Comparison of ENCODE assay signal across 8 cellular contexts in genomic region chr18:62523255-62523588, GRCh38. TPM values are rescaled to one million over a fixed set of nuclear protein-coding genes. Genes with fewer than 3 reads are reported as not detected.
DNase-seq lines count a peak whose midpoint lies in the region; FAIRE-seq and TF ChIP-seq lines count a peak whose summit lies in the region.
"Had no signal": no experiment of that assay in that cellular context is flagged by ENCODE, and none has a peak within 500 bp of the region (broad histone marks: within the 10 kb centered on the region; RNA-seq: fewer than 3 reads in every experiment).

No MANE protein-coding gene starts in this region.

- DNase-seq in HAP-1 (ENCODE audit: low spot score in 2 of 2) (no peak), kidney (no peak), suprapubic skin (ENCODE audit: low spot score in 2 of 2) (no peak), amygdala (lab: John Stamatoyannopoulos, UW) (no peak), NCI-H1092 (lab: John Stamatoyannopoulos, UW) (no peak)
- DNase-seq in activated CD4-positive, alpha-beta memory T cell treated with anti-CD3 and anti-CD28 coated beads, Interleukin-2, amount 10 ng/mL, durations not matched to agents 7 days and 5 days, result no peak
- DNase-seq in effector CD4-positive, alpha-beta T cell, result no peak

- CTCF ChIA-PET in activated CD4-positive, alpha-beta memory T cell treated with anti-CD3 and anti-CD28 coated beads, Interleukin-2, amount 10 ng/mL, durations not matched to agents 7 days and 5 days (lab: Charles Lee), result interaction anchor here (1.0 to 2.8 kb wide), 7 partner anchors 11 to 199 kb away, joined by 3 to 24 read pairs (median 7); no protein-coding TSS in a partner anchor

- peaks cover 50% of the 10 kb centered on the region for H3K36me3 Mint-ChIP-seq in activated CD4-positive, alpha-beta memory T cell treated with anti-CD3 and anti-CD28 coated beads, Interleukin-2, amount 10 ng/mL, durations not matched to agents 7 days and 5 days (ENCODE audit: low read depth)
- H3K36me3 Mint-ChIP-seq: type B pancreatic cell had no signal

- intact Hi-C loops in kidney (cut with DNase I), result no loop called here

- no peak for TF ChIP-seq EP300 in suprapubic skin (IDR thresholded peaks at IDR 0.05)

- H3K27me3 ChIP-seq in HAP-1 (ENCODE audit: low read depth), result no peaks in the 10 kb centered on the region
- no peaks in the 10 kb centered on the region for H3K27me3 ChIP-seq in suprapubic skin

- peak overlapping the region; percentile 35 for H3K4me3 Mint-ChIP-seq in activated CD4-positive, alpha-beta memory T cell treated with anti-CD3 and anti-CD28 coated beads, Interleukin-2, amount 10 ng/mL, durations not matched to agents 7 days and 5 days

- in situ Hi-C loops in HAP-1 (cut with MboI; ENCODE audit: low sequenced_read_pairs), result no loop called here

- TF ChIP-seq POLR2A in suprapubic skin (IDR thresholded peaks at IDR 0.05), result no peak

- H3K36me3 ChIP-seq in HAP-1 (replicated peaks) (no peaks in the 10 kb centered on the region; the same call in 1 of the 2 replicates), kidney (ENCODE audit: control insufficient read depth in 1 of 2, insufficient read depth in 2 of 2, low read length in 2 of 2) (no peaks in the 10 kb centered on the region), suprapubic skin (no peaks in the 10 kb centered on the region)

- POLR2A ChIA-PET in activated CD4-positive, alpha-beta memory T cell treated with anti-CD3 and anti-CD28 coated beads, Interleukin-2, amount 10 ng/mL, durations not matched to agents 7 days and 5 days (lab: Charles Lee), result interaction anchor here (0.9 to 7.7 kb wide), 14 partner anchors 10 to 336 kb away, joined by 3 to 140 read pairs (median 6); partner anchors contain the start of genes PHLPP1, PIGN and RELCH

- no peaks in the 10 kb centered on the region for H3K9me3 Mint-ChIP-seq in activated CD4-positive, alpha-beta memory T cell treated with anti-CD3 and anti-CD28 coated beads, Interleukin-2, amount 10 ng/mL, durations not matched to agents 7 days and 5 days

- no peaks in the 10 kb centered on the region for H3K27me3 Mint-ChIP-seq in activated CD4-positive, alpha-beta memory T cell treated with anti-CD3 and anti-CD28 coated beads, Interleukin-2, amount 10 ng/mL, durations not matched to agents 7 days and 5 days

- no peak for FAIRE-seq in kidney (lab: Jason Lieb, UNC)

- peaks cover 25% of the 10 kb centered on the region for H3K4me1 Mint-ChIP-seq in activated CD4-positive, alpha-beta memory T cell treated with anti-CD3 and anti-CD28 coated beads, Interleukin-2, amount 10 ng/mL, durations not matched to agents 7 days and 5 days

- H3K4me3 ChIP-seq in HAP-1, result peak overlapping the region; percentile 90
- no peak overlapping the region for H3K4me3 ChIP-seq in kidney (ENCODE audit: low read length in 2 of 2)
- peak overlapping the region; percentile 87 for H3K4me3 ChIP-seq in suprapubic skin

- no peak for TF ChIP-seq CTCF in kidney (IDR thresholded peaks at IDR 0.05; ENCODE audit: borderline replicate concordance, extremely low read depth, insufficient read depth)
- no peak for TF ChIP-seq CTCF in suprapubic skin (IDR thresholded peaks at IDR 0.05)

- peak overlapping the region; percentile 80 to 94 for H3K27ac ChIP-seq in kidney (ENCODE audit: low read depth in 2 of 2, low read length in 2 of 2)
- peak overlapping the region; percentile 98 for H3K27ac ChIP-seq in suprapubic skin

- peak overlapping the region; percentile 26 for H3K27ac Mint-ChIP-seq in activated CD4-positive, alpha-beta memory T cell treated with anti-CD3 and anti-CD28 coated beads, Interleukin-2, amount 10 ng/mL, durations not matched to agents 7 days and 5 days

- H3K9ac ChIP-seq in kidney (ENCODE audit: low read length in 2 of 2), result no peak overlapping the region

- WGBS in suprapubic skin, result no CpG with 5 or more reads among the region's 62 CpGs

- H3K4me1 ChIP-seq in HAP-1, result peaks cover 12% of the 10 kb centered on the region
- H3K4me1 ChIP-seq in kidney (ENCODE audit: control insufficient read depth in 1 of 2, insufficient read depth in 1 of 2, low read depth in 1 of 2, low read length in 2 of 2), result peaks cover 5 to 9% of the 10 kb centered on the region in 2 donors
- H3K4me1 ChIP-seq in suprapubic skin, result peaks cover 33% of the 10 kb centered on the region

- H3K9me3 ChIP-seq in HAP-1 (peaks cover 3% of the 10 kb centered on the region; the same call in 1 of the 2 replicates), kidney (ENCODE audit: control insufficient read depth in 1 of 2, low read length in 2 of 2) (no peaks in the 10 kb centered on the region), suprapubic skin (no peaks in the 10 kb centered on the region)

RNA-seq across cellular contexts. Expression of gene ZCCHC2, which starts 0.4 kb away (rescaled TPM):
- 10 to 100 TPM; 51.7 to 52.3 TPM for total RNA-seq in activated CD4-positive, alpha-beta memory T cell treated with anti-CD3 and anti-CD28 coated beads, Interleukin-2, amount 10 ng/mL, durations not matched to agents 7 days and 5 days
- total RNA-seq in kidney (22.1 TPM), suprapubic skin (10 to 100 TPM; 22.7 to 43.5 (median 32.4) TPM)
- 5.5 TPM for polyA plus RNA-seq in kidney (ENCODE audit: insufficient read depth, low read depth, low replicate concordance)

Comparison
In these comparisons a context has a peak if more than half of its experiments do, and no peak if none do; other contexts are left out.
1. H3K4me3 ChIP-seq: peak in HAP-1 (single experiment) and suprapubic skin (single experiment); none in kidney (0 of 2).